21 cellular contexts compared by ENCODE assay signal in the genomic region with DNA sequence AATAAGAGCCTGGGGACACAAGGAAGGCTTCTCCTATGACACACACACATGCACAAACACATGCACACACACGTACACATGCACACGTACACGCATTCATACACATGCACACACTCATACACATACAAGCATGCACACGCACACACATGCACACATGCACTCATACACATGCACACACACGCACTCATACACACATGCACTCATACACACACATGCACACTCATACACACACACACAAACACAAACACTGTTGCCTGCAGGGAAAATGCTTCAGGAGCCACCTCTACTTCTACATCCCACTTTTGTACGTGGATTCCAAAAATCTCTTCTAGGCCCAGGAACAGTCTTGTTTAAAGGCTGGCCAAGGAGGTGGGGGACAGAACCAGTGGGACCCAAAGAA. TPM values are rescaled to one million over a fixed set of nuclear protein-coding genes. Genes with fewer than 3 reads are reported as not detected.
"Had no signal": no experiment of that assay in that cellular context is flagged by ENCODE, and none has a peak within 500 bp of the region (broad histone marks: within the 10 kb centered on the region; RNA-seq: fewer than 3 reads in every experiment).

No MANE protein-coding gene starts in this region.

- FAIRE-seq: kidney had no signal

- DNase-seq: activated CD4-positive, alpha-beta memory T cell treated with anti-CD3 and anti-CD28 coated beads for 36 hours; activated CD4-positive, alpha-beta T cell treated with anti-CD3 and anti-CD28 coated beads for 36 hours; activated T-cell treated with anti-CD3 and anti-CD28 coated beads for 4 hours; amniotic stem cell; dorsolateral prefrontal cortex; glutamatergic neuron; kidney; stimulated activated CD4-positive, alpha-beta T cell treated with anti-CD3 and anti-CD28 coated beads, Interleukin-2, amount 100 ng/mL, for 24 hours; stimulated activated naive CD8-positive, alpha-beta T cell treated with anti-CD3 and anti-CD28 coated beads, Interleukin-15, Interleukin-2, amounts not matched to agents 100 U/mL and 50 U/mL, for 24 hours; substantia nigra; WERI-Rb-1 had no signal

- H3K9me3 Mint-ChIP-seq: activated CD4-positive, alpha-beta memory T cell treated with anti-CD3 and anti-CD28 coated beads for 36 hours had no signal

- H3K27me3 ChIP-seq: foreskin keratinocyte, tibial artery had no signal

- H3K36me3 Mint-ChIP-seq: activated CD4-positive, alpha-beta memory T cell treated with anti-CD3 and anti-CD28 coated beads for 36 hours; activated naive CD8-positive, alpha-beta T cell had no signal

- H3K4me3 ChIP-seq: dorsolateral prefrontal cortex, tibial artery had no signal

- ATAC-seq: activated CD4-positive, alpha-beta T cell treated with anti-CD3 and anti-CD28 coated beads for 36 hours; left lobe of liver; stimulated activated naive CD8-positive, alpha-beta T cell treated with anti-CD3 and anti-CD28 coated beads, Interleukin-15, Interleukin-2, amounts not matched to agents 100 U/mL and 50 U/mL, for 24 hours had no signal

- H3K36me3 ChIP-seq: tibial artery, WERI-Rb-1 had no signal

- H3K27ac ChIP-seq: dorsolateral prefrontal cortex, foreskin keratinocyte, tibial artery, WERI-Rb-1 had no signal

- H3K9me3 ChIP-seq: tibial artery had no signal

- H3K4me1 ChIP-seq: tibial artery had no signal

- H3K27ac Mint-ChIP-seq: activated CD4-positive, alpha-beta memory T cell treated with anti-CD3 and anti-CD28 coated beads for 36 hours; activated CD4-positive, alpha-beta T cell treated with anti-CD3 and anti-CD28 coated beads for 36 hours; activated naive CD8-positive, alpha-beta T cell; progenitor cell of endocrine pancreas had no signal

- H3K4me1 Mint-ChIP-seq: activated CD4-positive, alpha-beta T cell treated with anti-CD3 and anti-CD28 coated beads for 36 hours had no signal

- H3K4me3 Mint-ChIP-seq: activated CD4-positive, alpha-beta memory T cell treated with anti-CD3 and anti-CD28 coated beads for 36 hours; activated CD4-positive, alpha-beta T cell treated with anti-CD3 and anti-CD28 coated beads for 36 hours; activated naive CD8-positive, alpha-beta T cell had no signal

RNA-seq across cellular contexts. Expression of gene NR2E3, which starts 20.7 kb away (rescaled TPM):
- total RNA-seq: activated CD4-positive, alpha-beta memory T cell treated with anti-CD3 and anti-CD28 coated beads for 36 hours; activated CD4-positive, alpha-beta T cell treated with anti-CD3 and anti-CD28 coated beads for 36 hours; cardiac septum; epithelial cell of proximal tubule; mononuclear cell; progenitor cell of endocrine pancreas; T-helper 2 cell treated with Interferon-gamma antibody and Interleukin-4, amounts not matched to agents 100 ng/mL and 5 ng/mL, for 36 hours had no signal
- polyA plus RNA-seq: neural cell had no signal
